In genomic region chr2:111712940-111713339, GRCh38 we compare ENCODE assay signal across 19 cellular contexts.
"Had no signal": no experiment of that assay in that cellular context is flagged by ENCODE, and none has a peak within 500 bp of the region (broad histone marks: within the 10 kb centered on the region; RNA-seq: fewer than 3 reads in every experiment).

No MANE protein-coding gene starts in this region.

- ATAC-seq: effector memory CD8-positive, alpha-beta T cell; foreskin keratinocyte; left cardiac atrium; psoas muscle; sciatic nerve; stimulated activated naive B cell treated with anti-CD40 and anti-IgM and Interleukin-4, amounts not matched to agents 10 μg/mL and 1 μg/mL and 100 μg/mL, for 72 hours; stimulated activated naive CD8-positive, alpha-beta T cell treated with anti-CD3 and anti-CD28 coated beads, Interleukin-15, amount 100 ng/mL, for 72 hours had no signal

- H3K27me3 ChIP-seq: testis, tibial nerve had no signal

- H3K4me3 ChIP-seq: left ventricle myocardium inferior, lung, psoas muscle, testis, tibial nerve had no signal

- H3K36me3 ChIP-seq: left ventricle myocardium inferior, tibial nerve had no signal

- FAIRE-seq: kidney had no signal

- DNase-seq: effector memory CD8-positive, alpha-beta T cell; foreskin keratinocyte; immature natural killer cell; kidney; left cardiac atrium; left ventricle myocardium inferior; mesenchymal stem cell; midbrain; psoas muscle; retina; stimulated activated CD4-positive, alpha-beta T cell treated with anti-CD3 and anti-CD28 coated beads, Interleukin-2, amount 100 ng/mL, for 24 hours; stimulated activated CD4-positive, alpha-beta T cell treated with anti-CD3 and anti-CD28 coated beads, Interleukin-4, amount 100 ng/mL, for 4 hours; stimulated activated naive B cell treated with anti-CD40 and anti-IgM and Interleukin-4, amounts not matched to agents 10 μg/mL and 1 μg/mL and 100 μg/mL, for 72 hours; stimulated activated naive CD8-positive, alpha-beta T cell treated with anti-CD3 and anti-CD28 coated beads, Interleukin-15, amount 100 ng/mL, for 72 hours; testis had no signal

- H3K4me1 ChIP-seq: foreskin keratinocyte, psoas muscle, testis, tibial nerve had no signal

- H3K9me3 ChIP-seq: psoas muscle, testis, tibial nerve had no signal

- H3K27ac ChIP-seq: epithelial cell of prostate, foreskin keratinocyte, left ventricle myocardium inferior, psoas muscle, testis, tibial nerve had no signal
